In genomic region chr19:38617764-38618589, GRCh38 we compare ENCODE assay signal across 8 cellular contexts. TPM values are rescaled to one million over a fixed set of nuclear protein-coding genes. Genes with fewer than 3 reads are reported as not detected.
A peak's percentile ranks its signal among the peaks of the same experiment; 100 is the strongest.
DNase-seq lines count a peak whose midpoint lies in the region; ATAC-seq and TF ChIP-seq lines count a peak whose summit lies in the region.

Gene MAP4K1 (minus strand): TSS chr19:38617953. CDS start chr19:38617895, 58 bp downstream.

- peaks cover 57 to 63% of the 10 kb centered on the region in 2 donors for H3K4me1 Mint-ChIP-seq in effector memory CD8-positive, alpha-beta T cell (ENCODE audit: low read depth in 2 of 2)
- H3K4me1 Mint-ChIP-seq in naive B cell: peaks cover 38 to 74% (median 69%) of the 10 kb centered on the region in 3 donors
- H3K4me1 Mint-ChIP-seq in stimulated activated naive CD8-positive, alpha-beta T cell treated with anti-CD3 and anti-CD28 coated beads, Interleukin-15, amount 100 ng/mL, for 72 hours: peaks cover 59% of the 10 kb centered on the region

- H3K36me3 ChIP-seq in HAP-1 (replicated peaks): peaks cover 25% of the 10 kb centered on the region

- ATAC-seq in effector memory CD8-positive, alpha-beta T cell (replicated peaks): peak; percentile 65
- ATAC-seq in naive B cell (ENCODE audit: low read depth in 2 of 2): peak; percentile 77 to 78
- ATAC-seq in stimulated activated naive CD8-positive, alpha-beta T cell treated with anti-CD3 and anti-CD28 coated beads, Interleukin-15, amount 100 ng/mL, for 72 hours: peak; percentile 83

- H3K27me3 Mint-ChIP-seq in effector memory CD8-positive, alpha-beta T cell: no peaks in the 10 kb centered on the region
- H3K27me3 Mint-ChIP-seq in naive B cell: no peaks in the 10 kb centered on the region
- H3K27me3 Mint-ChIP-seq in stimulated activated naive CD8-positive, alpha-beta T cell treated with anti-CD3 and anti-CD28 coated beads, Interleukin-15, amount 100 ng/mL, for 72 hours: no peaks in the 10 kb centered on the region

- H3K9me3 Mint-ChIP-seq in effector memory CD8-positive, alpha-beta T cell: no peaks in the 10 kb centered on the region
- no peaks in the 10 kb centered on the region for H3K9me3 Mint-ChIP-seq in naive B cell
- no peaks in the 10 kb centered on the region for H3K9me3 Mint-ChIP-seq in stimulated activated naive CD8-positive, alpha-beta T cell treated with anti-CD3 and anti-CD28 coated beads, Interleukin-15, amount 100 ng/mL, for 72 hours

- peak within 1 kb of the TSS; percentile 100 for H3K4me3 Mint-ChIP-seq in effector memory CD8-positive, alpha-beta T cell
- H3K4me3 Mint-ChIP-seq in naive B cell: peak within 1 kb of the TSS; percentile 94 to 100 (median 98)
- H3K4me3 Mint-ChIP-seq in stimulated activated naive CD8-positive, alpha-beta T cell treated with anti-CD3 and anti-CD28 coated beads, Interleukin-15, amount 100 ng/mL, for 72 hours: peak within 1 kb of the TSS; percentile 98 to 99

- DNase-seq in GM10266 (ENCODE audit: extremely low spot score): peak; percentile 83
- DNase-seq in HAP-1 (ENCODE audit: low spot score in 2 of 2): peak in 1 of 2 experiments; percentile 44
- peak; percentile 85 for DNase-seq in NCI-H1436 (lab: John Stamatoyannopoulos, UW)
- peak; percentile 81 to 83 for DNase-seq in activated CD4-positive, alpha-beta T cell treated with anti-CD3 and anti-CD28 coated beads, Interleukin-2, amount 50 U/mL, for 48 hours
- DNase-seq in effector memory CD8-positive, alpha-beta T cell: peak; percentile 52 to 58 (median 55)
- DNase-seq in naive B cell: peak; percentile 86
- peak; percentile 72 to 76 for DNase-seq in stimulated activated naive CD8-positive, alpha-beta T cell treated with anti-CD3 and anti-CD28 coated beads, Interleukin-15, amount 100 ng/mL, for 72 hours
- no peak for DNase-seq in SW480 (ENCODE audit: low spot score)

- H3K4me1 ChIP-seq in HAP-1: peaks cover 5% of the 10 kb centered on the region

- peaks cover 69% of the 10 kb centered on the region for H3K36me3 Mint-ChIP-seq in effector memory CD8-positive, alpha-beta T cell (ENCODE audit: insufficient read depth)
- H3K36me3 Mint-ChIP-seq in naive B cell: peaks cover 9 to 26% of the 10 kb centered on the region in 2 donors

- in situ Hi-C loops in HAP-1 (cut with MboI; ENCODE audit: low sequenced_read_pairs): no loop called here

- H3K27me3 ChIP-seq in HAP-1 (ENCODE audit: low read depth): no peaks in the 10 kb centered on the region

- H3K27ac Mint-ChIP-seq in effector memory CD8-positive, alpha-beta T cell: peak within 1 kb of the TSS; percentile 99 to 100
- peak within 1 kb of the TSS; percentile 93 to 100 (median 98) for H3K27ac Mint-ChIP-seq in naive B cell
- H3K27ac Mint-ChIP-seq in stimulated activated naive CD8-positive, alpha-beta T cell treated with anti-CD3 and anti-CD28 coated beads, Interleukin-15, amount 100 ng/mL, for 72 hours: peak within 1 kb of the TSS; percentile 96 to 98

- no peaks in the 10 kb centered on the region for H3K9me3 ChIP-seq in HAP-1

- peak within 1 kb of the TSS; percentile 89 for H3K4me3 ChIP-seq in HAP-1

- TF ChIP-seq CTCF in GM10266 (IDR thresholded peaks at IDR 0.05; ENCODE audit: control insufficient read depth, insufficient read depth, low read depth, missing control alignments): no peak

RNA-seq across cellular contexts. Expression of gene MAP4K1, which starts in this region (rescaled TPM):
- 100 to 1,000 TPM; 119 to 194 (median 138) TPM for polyA plus RNA-seq in naive B cell (ENCODE audit: low read depth in 6 of 6)
